9 cellular contexts compared by ENCODE assay signal in the genomic region with DNA sequence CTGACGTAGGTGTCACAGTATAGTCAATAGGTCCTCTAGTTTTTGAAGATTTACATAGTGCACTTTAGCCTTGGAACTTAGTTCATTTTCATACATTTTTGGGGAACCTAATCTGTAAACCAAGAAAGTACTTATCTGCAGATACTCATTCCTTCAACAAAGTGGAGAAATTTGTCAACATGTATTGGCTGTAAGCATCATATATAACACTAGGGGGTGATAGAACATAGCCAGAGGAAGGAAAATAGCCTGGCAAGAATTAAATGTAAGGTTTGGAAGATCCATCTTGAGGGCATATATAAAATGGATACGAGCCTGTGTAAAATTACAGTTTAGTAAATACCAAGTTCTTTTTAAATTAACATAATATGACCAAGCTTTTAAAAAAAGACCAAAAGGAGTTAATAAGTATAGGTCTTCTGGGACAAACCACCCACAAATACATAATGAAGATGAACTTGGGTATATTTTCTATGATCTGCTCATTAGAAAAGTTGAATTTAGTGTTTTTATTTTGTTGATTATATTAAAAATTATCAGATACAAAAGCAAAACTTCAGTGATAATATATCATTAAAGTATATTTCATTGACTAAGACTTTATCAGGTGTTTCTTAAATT. TPM values are rescaled to one million over a fixed set of nuclear protein-coding genes. Genes with fewer than 3 reads are reported as not detected.
A peak's percentile ranks its signal among the peaks of the same experiment; 100 is the strongest.
DNase-seq lines count a peak whose midpoint lies in the region; ATAC-seq and TF ChIP-seq lines count a peak whose summit lies in the region.
"Had no signal": no experiment of that assay in that cellular context is flagged by ENCODE, and none has a peak within 500 bp of the region (broad histone marks: within the 10 kb centered on the region; RNA-seq: fewer than 3 reads in every experiment).

No MANE protein-coding gene starts in this region.

- POLR2A ChIA-PET in activated CD8-positive, alpha-beta T cell treated with anti-CD3 and anti-CD28 coated beads for 36 hours (lab: Charles Lee), result interaction anchor here (1.1 kb wide), 1 partner anchor 11 kb away, joined by 5 read pairs; no protein-coding TSS in a partner anchor

- CTCF ChIA-PET in activated CD8-positive, alpha-beta T cell treated with anti-CD3 and anti-CD28 coated beads for 36 hours (lab: Charles Lee), result interaction anchor here (0.9 to 13.5 kb wide), 15 partner anchors 8 to 166 kb away, joined by 3 to 311 read pairs (median 4); a partner anchor contains a TSS

- intact Hi-C loops in activated CD8-positive, alpha-beta T cell treated with anti-CD3 and anti-CD28 coated beads for 36 hours (cut with micrococcal nuclease), result no loop called here
- intact Hi-C loops in lower leg skin (cut with DNase I; ENCODE audit: low total_unique reads), result loop anchor here (2.0 to 5.0 kb wide), 2 partner anchors 150 to 1195 kb away; no protein-coding TSS in a partner anchor

- no peak overlapping the region for H3K4me3 Mint-ChIP-seq in activated CD8-positive, alpha-beta T cell treated with anti-CD3 and anti-CD28 coated beads for 36 hours
- no peak overlapping the region for H3K4me3 Mint-ChIP-seq in activated T-cell treated with anti-CD3 and anti-CD28 coated beads, Interleukin-2, amount 50 U/mL, for 24 hours

- 40 to 45% methylated on average over 2 of the region's 2 CpGs for WGBS in lower leg skin, 2 donors

- no peak overlapping the region for H3K27ac Mint-ChIP-seq in activated CD8-positive, alpha-beta T cell treated with anti-CD3 and anti-CD28 coated beads for 36 hours
- H3K27ac Mint-ChIP-seq in activated T-cell treated with anti-CD3 and anti-CD28 coated beads, Interleukin-2, amount 50 U/mL, for 24 hours, result no peak overlapping the region

- H3K4me1 Mint-ChIP-seq in activated CD8-positive, alpha-beta T cell treated with anti-CD3 and anti-CD28 coated beads for 36 hours (ENCODE audit: low read depth), result no peaks in the 10 kb centered on the region
- H3K4me1 Mint-ChIP-seq in activated T-cell treated with anti-CD3 and anti-CD28 coated beads, Interleukin-2, amount 50 U/mL, for 24 hours (ENCODE audit: low read depth), result no peaks in the 10 kb centered on the region

- TF ChIP-seq CTCF in activated CD8-positive, alpha-beta T cell treated with anti-CD3 and anti-CD28 coated beads for 36 hours (IDR thresholded peaks at IDR 0.05), result peak; percentile 73
- no peak for TF ChIP-seq CTCF in lower leg skin (IDR thresholded peaks at IDR 0.05)

- no peaks in the 10 kb centered on the region for H3K27me3 Mint-ChIP-seq in activated CD8-positive, alpha-beta T cell treated with anti-CD3 and anti-CD28 coated beads for 36 hours
- H3K27me3 Mint-ChIP-seq in activated T-cell treated with anti-CD3 and anti-CD28 coated beads, Interleukin-2, amount 50 U/mL, for 24 hours, result no peaks in the 10 kb centered on the region

- H3K4me3 ChIP-seq in lower leg skin (ENCODE audit: low read depth, poor library complexity, severe bottlenecking), result no peak overlapping the region
- H3K4me3 ChIP-seq: BLaER1 treated with 17β-estradiol and CSF1 and Interleukin-3, amounts not matched to agents 10 nM and 100 nM had no signal

- no peak for TF ChIP-seq POLR2A in lower leg skin (IDR thresholded peaks at IDR 0.05)

- DNase-seq in NCI-H2081 (lab: John Stamatoyannopoulos, UW) (peak; percentile 46 to 62), NCI-H2081 treated with DMSO at 0.1 percent for 48 hours (lab: John Stamatoyannopoulos, UW) (no peak), NCI-H2029 treated with DMSO at 0.1 percent for 48 hours (lab: John Stamatoyannopoulos, UW) (peak; percentile 45), iPS-NIHi7 (ENCODE audit: extremely low spot score) (peak; percentile 57), lower leg skin (ENCODE audit: low spot score in 2 of 2) (no peak)
- no peak for DNase-seq in activated CD8-positive, alpha-beta T cell treated with anti-CD3 and anti-CD28 coated beads for 36 hours
- no peak for DNase-seq in activated T-cell treated with anti-CD3 and anti-CD28 coated beads, Interleukin-2, amount 50 U/mL, for 24 hours

- H3K9me3 Mint-ChIP-seq in activated CD8-positive, alpha-beta T cell treated with anti-CD3 and anti-CD28 coated beads for 36 hours, result no peaks in the 10 kb centered on the region
- H3K9me3 Mint-ChIP-seq in activated T-cell treated with anti-CD3 and anti-CD28 coated beads, Interleukin-2, amount 50 U/mL, for 24 hours, result no peaks in the 10 kb centered on the region

- ATAC-seq in activated CD8-positive, alpha-beta T cell treated with anti-CD3 and anti-CD28 coated beads for 36 hours, result peak; percentile 58
- ATAC-seq in HG02970 (IDR thresholded peaks at IDR 0.05; ENCODE audit: low FRiP score, unreplicated experiment), result no peak

- peaks cover 9% of the 10 kb centered on the region for H3K36me3 Mint-ChIP-seq in activated CD8-positive, alpha-beta T cell treated with anti-CD3 and anti-CD28 coated beads for 36 hours (ENCODE audit: low read depth)
- peaks cover 15% of the 10 kb centered on the region for H3K36me3 Mint-ChIP-seq in activated T-cell treated with anti-CD3 and anti-CD28 coated beads, Interleukin-2, amount 50 U/mL, for 24 hours (ENCODE audit: low read depth)

RNA-seq across cellular contexts. Expression of a gene that starts 18.2 kb away (rescaled TPM):
- 1,000 to 10,000 TPM; 4,110 to 4,316 TPM for total RNA-seq in activated CD8-positive, alpha-beta T cell treated with anti-CD3 and anti-CD28 coated beads for 36 hours
- total RNA-seq in lower leg skin, result 1,000 to 10,000 TPM; 1,765 to 2,628 (median 2,029) TPM

Comparison
In these comparisons a context has a peak if more than half of its experiments do, and no peak if none do; other contexts are left out.
1. DNase-seq: peak in NCI-H2081 (2 of 2), NCI-H2029 treated with DMSO at 0.1 percent for 48 hours (single experiment) and iPS-NIHi7 (single experiment); none in NCI-H2081 treated with DMSO at 0.1 percent for 48 hours (single experiment), activated CD8-positive, alpha-beta T cell treated with anti-CD3 and anti-CD28 coated beads for 36 hours (single experiment), activated T-cell treated with anti-CD3 and anti-CD28 coated beads, Interleukin-2, amount 50 U/mL, for 24 hours (single experiment) and lower leg skin (0 of 2).